ENCODE assay signal across 9 cellular contexts in the genomic region with DNA sequence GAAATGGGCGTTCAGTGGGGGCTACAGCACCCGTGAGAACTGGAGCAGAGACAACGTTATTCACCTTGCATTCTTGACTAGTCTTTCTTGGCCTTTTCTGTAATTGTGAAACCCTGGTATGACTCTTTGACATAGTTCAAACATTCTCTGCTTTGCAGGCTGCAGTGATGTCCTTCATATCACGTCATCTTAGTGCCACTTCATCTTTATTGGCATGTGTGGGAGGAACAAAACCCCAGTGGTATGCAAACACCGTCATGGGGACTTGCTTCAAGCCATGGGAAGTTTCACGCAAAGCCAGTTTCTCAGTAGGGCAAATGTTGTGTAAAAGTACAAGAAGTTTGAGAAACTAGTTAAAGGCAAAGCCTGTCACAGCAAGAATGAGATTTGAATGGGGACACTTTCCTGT. TPM values are rescaled to one million over a fixed set of nuclear protein-coding genes. Genes with fewer than 3 reads are reported as not detected.
DNase-seq lines count a peak whose midpoint lies in the region; ATAC-seq and TF ChIP-seq lines count a peak whose summit lies in the region.
"Had no signal": no experiment of that assay in that cellular context is flagged by ENCODE, and none has a peak within 500 bp of the region (broad histone marks: within the 10 kb centered on the region; RNA-seq: fewer than 3 reads in every experiment).

No MANE protein-coding gene starts in this region.

- peaks cover 27 to 49% of the 10 kb centered on the region in 2 donors for H3K4me1 ChIP-seq in adrenal gland (replicated peaks in 1 of 2)

- peak; percentile 41 for DNase-seq in AG09319 (ENCODE audit: extremely low read depth, low read depth)
- peak in 4 of 7 donors; percentile 40 to 77 (median 63) for DNase-seq in adrenal gland
- peak; percentile 47 for DNase-seq in stimulated activated CD8-positive, alpha-beta memory T cell treated with anti-CD3 and anti-CD28 coated beads, Interleukin-15, amount 100 ng/mL, for 48 hours (ENCODE audit: low read depth in 2 of 2)
- DNase-seq in endothelial cell (ENCODE audit: low spot score), result no peak
- no peak for DNase-seq in Right ventricle myocardium superior
- DNase-seq in NCI-H2227 (lab: John Stamatoyannopoulos, UW; ENCODE audit: unreplicated experiment), result no peak

- no peak overlapping the region for H3K27ac Mint-ChIP-seq in endothelial cell (ENCODE audit: unreplicated experiment)

- WGBS in adrenal gland, 4 donors, result 33 to 44% (median 40%) methylated on average over 6 of the region's 6 CpGs

- H3K9me3 ChIP-seq in adrenal gland (replicated peaks in 1 of 3), result no peaks in the 10 kb centered on the region

- peaks cover 15% of the 10 kb centered on the region for H3K4me1 Mint-ChIP-seq in endothelial cell (ENCODE audit: unreplicated experiment)

- TF ChIP-seq CTCF in AG09319 (IDR thresholded peaks at IDR 0.05; ENCODE audit: low read depth, low read length) (no peak), adrenal gland (IDR thresholded peaks at IDR 0.05) (no peak), endothelial cell (IDR thresholded peaks at IDR 0.05; ENCODE audit: unreplicated experiment) (no peak)

- intact Hi-C loops in adrenal gland (cut with DNase I) (no loop called here), Right ventricle myocardium superior (cut with DNase I) (no loop called here)

- H3K9me3 Mint-ChIP-seq in endothelial cell (ENCODE audit: unreplicated experiment), result no peaks in the 10 kb centered on the region

- no peaks in the 10 kb centered on the region for H3K27me3 ChIP-seq in adrenal gland

- no peaks in the 10 kb centered on the region for H3K36me3 Mint-ChIP-seq in endothelial cell (ENCODE audit: low read depth, unreplicated experiment)

- H3K4me3 Mint-ChIP-seq in endothelial cell (ENCODE audit: unreplicated experiment), result no peak overlapping the region

- H3K4me3 ChIP-seq in adrenal gland, result no peak overlapping the region
- H3K4me3 ChIP-seq: skin epidermis had no signal

- peak overlapping the region; percentile 24 to 87 (median 41) for H3K27ac ChIP-seq in adrenal gland

- no peaks in the 10 kb centered on the region for H3K27me3 Mint-ChIP-seq in endothelial cell (ENCODE audit: unreplicated experiment)

- no peaks in the 10 kb centered on the region for H3K36me3 ChIP-seq in adrenal gland (replicated peaks in 1 of 2)

- TF ChIP-seq POLR2A in adrenal gland (IDR thresholded peaks at IDR 0.05), result no peak

- ATAC-seq in GM19351 (IDR thresholded peaks at IDR 0.05; ENCODE audit: unreplicated experiment), result peak; percentile 91
- ATAC-seq in HG03280 (IDR thresholded peaks at IDR 0.05; ENCODE audit: unreplicated experiment), result peak; percentile 87
- no peak for ATAC-seq in Right ventricle myocardium superior (ENCODE audit: poor library complexity)

RNA-seq across cellular contexts. Expression of gene DUSP16, which starts 20.2 kb away (rescaled TPM):
- total RNA-seq in adrenal gland (100 to 1,000 TPM in 5 of 8 donors, 10 to 100 TPM in 3; 36.4 to 374 (median 118) TPM), endothelial cell (ENCODE audit: unreplicated experiment) (12.9 TPM), Right ventricle myocardium superior (12.5 TPM)
- 100 to 1,000 TPM in 1 of 3 donors, 10 to 100 TPM in 2; 24.5 to 108 (median 32.2) TPM for polyA plus RNA-seq in adrenal gland

RNA-seq across cellular contexts. Expression of gene CREBL2, which starts 28.8 kb away (rescaled TPM):
- total RNA-seq in adrenal gland (100 to 1,000 TPM; 116 to 357 (median 151) TPM), endothelial cell (ENCODE audit: unreplicated experiment) (26.9 TPM), Right ventricle myocardium superior (16.7 TPM)
- 100 to 1,000 TPM in 1 of 3 donors, 10 to 100 TPM in 2; 41.5 to 307 (median 50.4) TPM for polyA plus RNA-seq in adrenal gland

Comparison
In these comparisons a context has a peak if more than half of its experiments do, and no peak if none do; other contexts are left out.
1. DNase-seq: peak in AG09319 (single experiment), adrenal gland (4 of 7) and stimulated activated CD8-positive, alpha-beta memory T cell treated with anti-CD3 and anti-CD28 coated beads, Interleukin-15, amount 100 ng/mL, for 48 hours (2 of 2); none in endothelial cell (single experiment), Right ventricle myocardium superior (single experiment) and NCI-H2227 (single experiment).